In genomic region chr1:166920561-166921475, GRCh38 we compare ENCODE assay signal across 9 cellular contexts. TPM values are rescaled to one million over a fixed set of nuclear protein-coding genes. Genes with fewer than 3 reads are reported as not detected.
DNase-seq lines count a peak whose midpoint lies in the region; ATAC-seq and TF ChIP-seq lines count a peak whose summit lies in the region.
"Had no signal": no experiment of that assay in that cellular context is flagged by ENCODE, and none has a peak within 500 bp of the region (broad histone marks: within the 10 kb centered on the region; RNA-seq: fewer than 3 reads in every experiment).

No MANE protein-coding gene starts in this region.

- peak overlapping the region; percentile 22 for H3K4me3 ChIP-seq in brain microvascular endothelial cell (ENCODE audit: low read depth, low read length)
- peak overlapping the region; percentile 34 to 57 (median 43) for H3K4me3 ChIP-seq in stomach

- WGBS in stomach, 5 donors: 5 to 11% (median 6%) methylated on average over 23 to 113 of the region's 113 CpGs

- H3K27ac ChIP-seq in brain microvascular endothelial cell (no peak overlapping the region), stomach (no peak overlapping the region)
- H3K27ac ChIP-seq: 22Rv1 had no signal

- ATAC-seq in left colon: peak; percentile 80
- no peak for ATAC-seq in HG02571 (IDR thresholded peaks at IDR 0.05; ENCODE audit: unreplicated experiment)
- ATAC-seq in HG02884 (IDR thresholded peaks at IDR 0.05; ENCODE audit: unreplicated experiment): no peak

- DNase-seq in DMS 273 (lab: John Stamatoyannopoulos, UW; ENCODE audit: unreplicated experiment) (peak; percentile 52), DMS 273 treated with DMSO at 0.1 percent for 48 hours (lab: John Stamatoyannopoulos, UW) (no peak), brain microvascular endothelial cell (no peak), left colon (peak in 1 of 2 donors; percentile 37), stomach (no peak), NOMO-1 treated with dmso at 0.1 percent for 144 hours (lab: John Stamatoyannopoulos, UW; ENCODE audit: unreplicated experiment) (no peak)

- in situ Hi-C loops in brain microvascular endothelial cell (cut with HindIII; ENCODE audit: low pct_ligation_motif_present, low sequenced_read_pairs): no loop called here

- TF ChIP-seq CTCF in brain microvascular endothelial cell (IDR thresholded peaks at IDR 0.05; ENCODE audit: low read depth, low read length, missing control alignments) (no peak), stomach (IDR thresholded peaks at IDR 0.05) (no peak)

- TF ChIP-seq EP300 in stomach (IDR thresholded peaks at IDR 0.05): no peak

- H3K36me3 ChIP-seq in brain microvascular endothelial cell (replicated peaks) (no peaks in the 10 kb centered on the region), stomach (no peaks in the 10 kb centered on the region)

- peaks cover 10 to 14% (median 11%) of the 10 kb centered on the region in 4 donors for H3K4me1 ChIP-seq in stomach

- no peaks in the 10 kb centered on the region for H3K9me3 ChIP-seq in stomach

- no peak for TF ChIP-seq POLR2A in stomach (IDR thresholded peaks at IDR 0.05)

- intact Hi-C loops in left colon (cut with DNase I, micrococcal nuclease): no loop called here
- intact Hi-C loops in stomach (cut with DNase I; ENCODE audit: low total_unique reads): no loop called here

- H3K27me3 ChIP-seq in brain microvascular endothelial cell (replicated peaks) (peaks cover 42% of the 10 kb centered on the region), stomach (peaks cover 0 to 42% (median 24%) of the 10 kb centered on the region in 3 donors)

RNA-seq across cellular contexts. Expression of gene TADA1, which starts 44.8 kb away (rescaled TPM):
- total RNA-seq in left colon: 10 to 100 TPM in 1 of 2 donors, 1 to 10 TPM in 1; 9.5 to 11.6 TPM
- total RNA-seq in stomach: 10 to 100 TPM in 3 of 5 donors, 1 to 10 TPM in 2; 5.4 to 43.8 (median 13.0) TPM
- polyA plus RNA-seq in stomach: 1 to 10 TPM; 6.7 to 7.6 (median 7.1) TPM

RNA-seq across cellular contexts. Expression of gene ILDR2, which starts 54.5 kb away (rescaled TPM):
- 1 to 10 TPM in 1 of 2 donors, under 1 TPM in 1; 0.85 to 1.3 TPM for total RNA-seq in left colon
- under 1 TPM in 3 of 5 donors, not detected in 2; 0.14 to 0.92 (median 0.87) TPM for total RNA-seq in stomach
- under 1 TPM; under 0.01 to 0.13 (median 0.06) TPM for polyA plus RNA-seq in stomach
